In genomic region chr19:11464333-11465265, GRCh38 we compare ENCODE assay signal across 2 cellular contexts.
TF ChIP-seq lines count a peak whose summit lies in the region.

No MANE protein-coding gene starts in this region.

TF ChIP-seq in HEK293, 187 proteins besides CTCF, POLR2A, EP300 and RAD21 (continues in another document):
- TF ChIP-seq ZNF398 (tag by site-specific recombination; IDR thresholded peaks at IDR 0.05) (peak; percentile 28; the same call in 1 of the 2 replicates), ZBTB17 (tag by site-specific recombination; IDR thresholded peaks at IDR 0.05) (no peak), ZNF76 (tag by site-specific recombination; IDR thresholded peaks at IDR 0.05; ENCODE audit: borderline replicate concordance, low read depth) (no peak; the same call in 1 of the 2 replicates), ZNF10 (tag by site-specific recombination; IDR thresholded peaks at IDR 0.05) (no peak), TRIM28 (IDR thresholded peaks at IDR 0.05; ENCODE audit: borderline replicate concordance, low read length) (no peak), ZNF518A (tag by site-specific recombination; conservative IDR thresholded peaks at IDR 0.05; ENCODE audit: low read depth) (no peak), ZNF558 (tag by site-specific recombination; IDR thresholded peaks at IDR 0.05) (no peak), ZNF133 (tag by site-specific recombination; IDR thresholded peaks at IDR 0.05) (no peak; the same call in 1 of the 2 replicates), YY1 (tag by site-specific recombination; IDR thresholded peaks at IDR 0.05) (no peak), ZSCAN23 (tag by site-specific recombination; IDR thresholded peaks at IDR 0.05) (peak; percentile 24; the same call in 1 of the 2 replicates), SCRT2 (tag by site-specific recombination; IDR thresholded peaks at IDR 0.05) (no peak), ZBTB21 (tag by site-specific recombination; IDR thresholded peaks at IDR 0.05) (no peak), SCRT1 (tag by site-specific recombination; IDR thresholded peaks at IDR 0.05; ENCODE audit: borderline replicate concordance) (peak; percentile 8; the same call in 1 of the 2 replicates), ZNF501 (tag by site-specific recombination; IDR thresholded peaks at IDR 0.05) (no peak)
- TF ChIP-seq, protein P1, sequence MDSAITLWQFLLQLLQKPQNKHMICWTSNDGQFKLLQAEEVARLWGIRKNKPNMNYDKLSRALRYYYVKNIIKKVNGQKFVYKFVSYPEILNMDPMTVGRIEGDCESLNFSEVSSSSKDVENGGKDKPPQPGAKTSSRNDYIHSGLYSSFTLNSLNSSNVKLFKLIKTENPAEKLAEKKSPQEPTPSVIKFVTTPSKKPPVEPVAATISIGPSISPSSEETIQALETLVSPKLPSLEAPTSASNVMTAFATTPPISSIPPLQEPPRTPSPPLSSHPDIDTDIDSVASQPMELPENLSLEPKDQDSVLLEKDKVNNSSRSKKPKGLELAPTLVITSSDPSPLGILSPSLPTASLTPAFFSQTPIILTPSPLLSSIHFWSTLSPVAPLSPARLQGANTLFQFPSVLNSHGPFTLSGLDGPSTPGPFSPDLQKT (IDR thresholded peaks at IDR 0.05; ENCODE audit: borderline replicate concordance, low read depth, low read length) = no peak
- TF ChIP-seq, protein P2, sequence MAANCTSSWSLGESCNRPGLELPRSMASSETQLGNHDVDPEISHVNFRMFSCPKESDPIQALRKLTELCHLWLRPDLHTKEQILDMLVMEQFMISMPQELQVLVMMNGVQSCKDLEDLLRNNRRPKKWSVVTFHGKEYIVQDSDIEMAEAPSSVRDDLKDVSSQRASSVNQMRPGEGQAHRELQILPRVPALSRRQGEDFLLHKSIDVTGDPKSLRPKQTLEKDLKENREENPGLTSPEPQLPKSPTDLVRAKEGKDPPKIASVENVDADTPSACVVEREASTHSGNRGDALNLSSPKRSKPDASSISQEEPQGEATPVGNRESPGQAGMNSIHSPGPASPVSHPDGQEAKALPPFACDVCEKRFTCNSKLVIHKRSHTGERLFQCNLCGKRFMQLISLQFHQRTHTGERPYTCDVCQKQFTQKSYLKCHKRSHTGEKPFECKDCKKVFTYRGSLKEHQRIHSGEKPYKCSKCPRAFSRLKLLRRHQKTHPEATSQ (tag by site-specific recombination; IDR thresholded peaks at IDR 0.05) = no peak

TF ChIP-seq in K562, 482 proteins besides CTCF, POLR2A, EP300 and RAD21:
- TF ChIP-seq PHF20 (IDR thresholded peaks at IDR 0.05; ENCODE audit: partially characterized antibody) = peak; percentile 36
- 0 out of 2 replicates have a peak, but pooled peaks have one; percentile 22 for TF ChIP-seq CBX1 (IDR thresholded peaks at IDR 0.05; ENCODE audit: low read depth)
- no peak for TF ChIP-seq CEBPG (CRISPR knock-in tag; IDR thresholded peaks at IDR 0.05)
- no peak for TF ChIP-seq CEBPG (tag; conservative IDR thresholded peaks at IDR 0.05 in 1 of 2, IDR thresholded peaks at IDR 0.05 in 1 of 2)
- TF ChIP-seq NBN (IDR thresholded peaks at IDR 0.05; ENCODE audit: low read depth) = no peak
- TF ChIP-seq, protein P3, sequence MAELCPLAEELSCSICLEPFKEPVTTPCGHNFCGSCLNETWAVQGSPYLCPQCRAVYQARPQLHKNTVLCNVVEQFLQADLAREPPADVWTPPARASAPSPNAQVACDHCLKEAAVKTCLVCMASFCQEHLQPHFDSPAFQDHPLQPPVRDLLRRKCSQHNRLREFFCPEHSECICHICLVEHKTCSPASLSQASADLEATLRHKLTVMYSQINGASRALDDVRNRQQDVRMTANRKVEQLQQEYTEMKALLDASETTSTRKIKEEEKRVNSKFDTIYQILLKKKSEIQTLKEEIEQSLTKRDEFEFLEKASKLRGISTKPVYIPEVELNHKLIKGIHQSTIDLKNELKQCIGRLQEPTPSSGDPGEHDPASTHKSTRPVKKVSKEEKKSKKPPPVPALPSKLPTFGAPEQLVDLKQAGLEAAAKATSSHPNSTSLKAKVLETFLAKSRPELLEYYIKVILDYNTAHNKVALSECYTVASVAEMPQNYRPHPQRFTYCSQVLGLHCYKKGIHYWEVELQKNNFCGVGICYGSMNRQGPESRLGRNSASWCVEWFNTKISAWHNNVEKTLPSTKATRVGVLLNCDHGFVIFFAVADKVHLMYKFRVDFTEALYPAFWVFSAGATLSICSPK (IDR thresholded peaks at IDR 0.05; ENCODE audit: borderline replicate concordance) = peak; percentile 24; the same call in 1 of the 2 replicates
- peak; percentile 43 for TF ChIP-seq ZNF280A (IDR thresholded peaks at IDR 0.05; ENCODE audit: low read depth, partially characterized antibody)
- TF ChIP-seq, protein P4, sequence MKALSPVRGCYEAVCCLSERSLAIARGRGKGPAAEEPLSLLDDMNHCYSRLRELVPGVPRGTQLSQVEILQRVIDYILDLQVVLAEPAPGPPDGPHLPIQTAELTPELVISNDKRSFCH (CRISPR knock-in tag; IDR thresholded peaks at IDR 0.05) = no peak
- TF ChIP-seq, protein P4 (tag; IDR thresholded peaks at IDR 0.05) = no peak
- TF ChIP-seq, protein P5, sequence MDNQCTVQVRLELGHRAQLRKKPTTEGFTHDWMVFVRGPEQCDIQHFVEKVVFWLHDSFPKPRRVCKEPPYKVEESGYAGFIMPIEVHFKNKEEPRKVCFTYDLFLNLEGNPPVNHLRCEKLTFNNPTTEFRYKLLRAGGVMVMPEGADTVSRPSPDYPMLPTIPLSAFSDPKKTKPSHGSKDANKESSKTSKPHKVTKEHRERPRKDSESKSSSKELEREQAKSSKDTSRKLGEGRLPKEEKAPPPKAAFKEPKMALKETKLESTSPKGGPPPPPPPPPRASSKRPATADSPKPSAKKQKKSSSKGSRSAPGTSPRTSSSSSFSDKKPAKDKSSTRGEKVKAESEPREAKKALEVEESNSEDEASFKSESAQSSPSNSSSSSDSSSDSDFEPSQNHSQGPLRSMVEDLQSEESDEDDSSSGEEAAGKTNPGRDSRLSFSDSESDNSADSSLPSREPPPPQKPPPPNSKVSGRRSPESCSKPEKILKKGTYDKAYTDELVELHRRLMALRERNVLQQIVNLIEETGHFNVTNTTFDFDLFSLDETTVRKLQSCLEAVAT (IDR thresholded peaks at IDR 0.05) = peak; percentile 9 to 39; a peak in 1 of 4 replicates
- TF ChIP-seq TGIF2 (CRISPR knock-in tag; IDR thresholded peaks at IDR 0.05) = no peak
- TF ChIP-seq TEAD4 (IDR thresholded peaks at IDR 0.05; ENCODE audit: low read length) = no peak
- TF ChIP-seq TEAD4 (CRISPR knock-in tag; IDR thresholded peaks at IDR 0.05; ENCODE audit: borderline replicate concordance) = 0 out of 2 replicates have a peak, but pooled peaks have one; percentile 4
- TF ChIP-seq TRIM24 (IDR thresholded peaks at IDR 0.05) = 0 out of 4 replicates have a peak, but pooled peaks of 1 of the 2 experiments have one; percentile 4
- 0 out of 3 replicates have a peak, but pooled peaks of 1 of the 2 experiments have one; percentile 14 for TF ChIP-seq CBX3 (IDR thresholded peaks at IDR 0.05; ENCODE audit: borderline replicate concordance in 1 of 2, low read length in 2 of 2)
